Comparison of ENCODE assay signal across 9 cellular contexts in genomic region chr2:106885981-106886915, GRCh38. TPM values are rescaled to one million over a fixed set of nuclear protein-coding genes. Genes with fewer than 3 reads are reported as not detected.
DNase-seq lines count a peak whose midpoint lies in the region; ATAC-seq and TF ChIP-seq lines count a peak whose summit lies in the region.
"Had no signal": no experiment of that assay in that cellular context is flagged by ENCODE, and none has a peak within 500 bp of the region (broad histone marks: within the 10 kb centered on the region; RNA-seq: fewer than 3 reads in every experiment).

A gene with protein sequence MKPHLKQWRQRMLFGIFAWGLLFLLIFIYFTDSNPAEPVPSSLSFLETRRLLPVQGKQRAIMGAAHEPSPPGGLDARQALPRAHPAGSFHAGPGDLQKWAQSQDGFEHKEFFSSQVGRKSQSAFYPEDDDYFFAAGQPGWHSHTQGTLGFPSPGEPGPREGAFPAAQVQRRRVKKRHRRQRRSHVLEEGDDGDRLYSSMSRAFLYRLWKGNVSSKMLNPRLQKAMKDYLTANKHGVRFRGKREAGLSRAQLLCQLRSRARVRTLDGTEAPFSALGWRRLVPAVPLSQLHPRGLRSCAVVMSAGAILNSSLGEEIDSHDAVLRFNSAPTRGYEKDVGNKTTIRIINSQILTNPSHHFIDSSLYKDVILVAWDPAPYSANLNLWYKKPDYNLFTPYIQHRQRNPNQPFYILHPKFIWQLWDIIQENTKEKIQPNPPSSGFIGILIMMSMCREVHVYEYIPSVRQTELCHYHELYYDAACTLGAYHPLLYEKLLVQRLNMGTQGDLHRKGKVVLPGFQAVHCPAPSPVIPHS (minus strand): TSS chr2:106886167. CDS start chr2:106843977, 42,190 bp downstream.

- POLR2A ChIA-PET in HEK293T (lab: Yijun Ruan, JAX): interaction anchor here (0.9 kb wide), 1 partner anchor 21 kb away, joined by 3 read pairs; no protein-coding TSS in a partner anchor

- H3K27me3 ChIP-seq in iPS DF 6.9 (ENCODE audit: control insufficient read depth, insufficient read depth, low read length): peaks cover 1% of the 10 kb centered on the region; the same call in 1 of the 2 replicates
- peaks cover 14% of the 10 kb centered on the region for H3K27me3 ChIP-seq in skeletal muscle satellite cell (ENCODE audit: control insufficient read depth, insufficient read depth, low read length)

- no peak within 1 kb of the TSS for H3K27ac ChIP-seq in iPS DF 6.9 (ENCODE audit: low read length)

- DNase-seq in HEK293T (ENCODE audit: extremely low spot score) (peak; percentile 17), iPS DF 6.9 (ENCODE audit: low read depth, low spot score) (no peak), NCI-H774 (lab: John Stamatoyannopoulos, UW) (no peak), NCI-H1048 (lab: John Stamatoyannopoulos, UW) (no peak)
- DNase-seq in activated naive CD8-positive, alpha-beta T cell treated with anti-CD3 and anti-CD28 coated beads, Interleukin-2, amount 50 U/mL, for 24 hours: no peak

- no peak within 1 kb of the TSS for H3K27ac Mint-ChIP-seq in activated naive CD8-positive, alpha-beta T cell treated with anti-CD3 and anti-CD28 coated beads, Interleukin-2, amount 50 U/mL, for 24 hours
- no peak within 1 kb of the TSS for H3K27ac Mint-ChIP-seq in activated T-helper 17 cell treated with anti-CD3 and anti-CD28 coated beads, Interleukin-2, amount 50 U/mL, for 72 hours

- peaks cover 6% of the 10 kb centered on the region for H3K4me1 Mint-ChIP-seq in activated naive CD8-positive, alpha-beta T cell treated with anti-CD3 and anti-CD28 coated beads, Interleukin-2, amount 50 U/mL, for 24 hours
- H3K4me1 Mint-ChIP-seq in activated T-helper 17 cell treated with anti-CD3 and anti-CD28 coated beads, Interleukin-2, amount 50 U/mL, for 72 hours: no peaks in the 10 kb centered on the region

- peaks cover 38% of the 10 kb centered on the region for H3K27me3 Mint-ChIP-seq in activated naive CD8-positive, alpha-beta T cell treated with anti-CD3 and anti-CD28 coated beads, Interleukin-2, amount 50 U/mL, for 24 hours
- H3K27me3 Mint-ChIP-seq in activated T-helper 17 cell treated with anti-CD3 and anti-CD28 coated beads, Interleukin-2, amount 50 U/mL, for 72 hours: peaks cover 26% of the 10 kb centered on the region

- H3K36me3 ChIP-seq in iPS DF 6.9 (ENCODE audit: control insufficient read depth, insufficient read depth, low read length) (no peaks in the 10 kb centered on the region), skeletal muscle satellite cell (ENCODE audit: insufficient read depth, low read length) (no peaks in the 10 kb centered on the region)

- CTCF ChIA-PET in HEK293T (lab: Yijun Ruan, JAX): no interaction called here

- H3K9me3 ChIP-seq in iPS DF 6.9 (ENCODE audit: control insufficient read depth, insufficient read depth, low read length) (no peaks in the 10 kb centered on the region), skeletal muscle satellite cell (replicated peaks; ENCODE audit: low read length) (no peaks in the 10 kb centered on the region)

- peak within 1 kb of the TSS; percentile 12 for H3K4me3 Mint-ChIP-seq in activated naive CD8-positive, alpha-beta T cell treated with anti-CD3 and anti-CD28 coated beads, Interleukin-2, amount 50 U/mL, for 24 hours
- no peak within 1 kb of the TSS for H3K4me3 Mint-ChIP-seq in activated T-helper 17 cell treated with anti-CD3 and anti-CD28 coated beads, Interleukin-2, amount 50 U/mL, for 72 hours

- ATAC-seq in activated naive CD8-positive, alpha-beta T cell treated with anti-CD3 and anti-CD28 coated beads, Interleukin-2, amount 50 U/mL, for 24 hours: no peak
- no peak for ATAC-seq in activated T-helper 17 cell treated with anti-CD3 and anti-CD28 coated beads, Interleukin-2, amount 50 U/mL, for 72 hours (replicated peaks)
- no peak for ATAC-seq in GM19324 (IDR thresholded peaks at IDR 0.05; ENCODE audit: low FRiP score, unreplicated experiment)

- peak within 1 kb of the TSS; percentile 62 for H3K4me2 ChIP-seq in skeletal muscle satellite cell (ENCODE audit: low read length)

- H3K4me3 ChIP-seq in iPS DF 6.9 (ENCODE audit: low read length) (peak within 1 kb of the TSS; percentile 79), skeletal muscle satellite cell (ENCODE audit: low read length) (peak within 1 kb of the TSS; percentile 62)

- no peak within 1 kb of the TSS for H3K9ac ChIP-seq in skeletal muscle satellite cell (ENCODE audit: low read depth, low read length)

- no peaks in the 10 kb centered on the region for H3K9me3 Mint-ChIP-seq in activated naive CD8-positive, alpha-beta T cell treated with anti-CD3 and anti-CD28 coated beads, Interleukin-2, amount 50 U/mL, for 24 hours
- no peaks in the 10 kb centered on the region for H3K9me3 Mint-ChIP-seq in activated T-helper 17 cell treated with anti-CD3 and anti-CD28 coated beads, Interleukin-2, amount 50 U/mL, for 72 hours

- no peaks in the 10 kb centered on the region for H3K36me3 Mint-ChIP-seq in activated naive CD8-positive, alpha-beta T cell treated with anti-CD3 and anti-CD28 coated beads, Interleukin-2, amount 50 U/mL, for 24 hours (ENCODE audit: low read depth)
- no peaks in the 10 kb centered on the region for H3K36me3 Mint-ChIP-seq in activated T-helper 17 cell treated with anti-CD3 and anti-CD28 coated beads, Interleukin-2, amount 50 U/mL, for 72 hours (ENCODE audit: low read depth)

- peaks cover 2% of the 10 kb centered on the region for H3K4me1 ChIP-seq in iPS DF 6.9 (ENCODE audit: control insufficient read depth, insufficient read depth, low read length)
- peaks cover 3% of the 10 kb centered on the region for H3K4me1 ChIP-seq in skeletal muscle satellite cell (ENCODE audit: control insufficient read depth, insufficient read depth, low read length)

- WGBS in iPS DF 6.9 (ENCODE audit: insufficient coverage, insufficient read length): no CpG with 5 or more reads among the region's 118 CpGs

TF ChIP-seq in HEK293T, 16 proteins besides CTCF, POLR2A, EP300 and RAD21:
- no peak for TF ChIP-seq ELF4 (IDR thresholded peaks at IDR 0.05)
TF ChIP-seq in HEK293T: peak in this region for 0.

RNA-seq across cellular contexts. Expression of the gene that starts here (rescaled TPM):
- 0.44 and 1.5 TPM in 2 replicates for total RNA-seq in skeletal muscle satellite cell (2012; rRNA removed)
- not detected for total RNA-seq in activated T-helper 17 cell treated with anti-CD3 and anti-CD28 coated beads, Interleukin-2, amount 50 U/mL, for 72 hours
- total RNA-seq: LHCN-M2 had no signal
